In genomic region chr10:102691701-102692100, GRCh38 we compare ENCODE assay signal across 12 cellular contexts.
"Had no signal": no experiment of that assay in that cellular context is flagged by ENCODE, and none has a peak within 500 bp of the region (broad histone marks: within the 10 kb centered on the region; RNA-seq: fewer than 3 reads in every experiment).

No MANE protein-coding gene starts in this region.

- H3K4me1 Mint-ChIP-seq: naive thymus-derived CD8-positive, alpha-beta T cell; stimulated activated naive B cell treated with anti-CD40 and anti-IgM and Interleukin-4, amounts not matched to agents 10 μg/mL and 1 μg/mL and 100 μg/mL, for 72 hours had no signal

- ATAC-seq: left colon; naive thymus-derived CD8-positive, alpha-beta T cell; pancreas; stimulated activated naive B cell treated with anti-CD40 and anti-IgM and Interleukin-4, amounts not matched to agents 10 μg/mL and 1 μg/mL and 100 μg/mL, for 72 hours had no signal

- H3K27me3 ChIP-seq: ascending aorta, esophagus squamous epithelium, pancreas, thyroid gland had no signal

- H3K4me1 ChIP-seq: ascending aorta, pancreas had no signal

- DNase-seq: activated CD4-positive, alpha-beta T cell treated with anti-CD3 and anti-CD28 coated beads, Interleukin-2, amount 50 U/mL, for 1 hour; activated CD8-positive, alpha-beta memory T cell treated with anti-CD3 and anti-CD28 coated beads for 24 hours; activated naive CD4-positive, alpha-beta T cell treated with Interleukin-2 at 50 U/mL for 16 hours; esophagus squamous epithelium; left colon; naive thymus-derived CD8-positive, alpha-beta T cell; pancreas; stimulated activated CD4-positive, alpha-beta T cell treated with anti-CD3 and anti-CD28 coated beads, Interleukin-2, amount 100 ng/mL, for 48 hours; stimulated activated naive B cell treated with anti-CD40 and anti-IgM and Interleukin-4, amounts not matched to agents 10 μg/mL and 1 μg/mL and 100 μg/mL, for 72 hours; thyroid gland had no signal

- H3K36me3 ChIP-seq: pancreas, thyroid gland had no signal

- H3K4me3 ChIP-seq: ascending aorta, esophagus squamous epithelium, pancreas, thyroid gland had no signal

- H3K4me3 Mint-ChIP-seq: activated T-helper 1 cell treated with anti-CD3 and anti-CD28 coated beads, Interleukin-12 subunit alpha, Interleukin-12 subunit beta, Interleukin-2, Interleukin-4 antibody, amounts not matched to agents 30 ng/mL and 10 ng/mL and 1 ng/mL, durations not matched to agents 14 hours and 24 hours and 36 hours; naive thymus-derived CD8-positive, alpha-beta T cell; stimulated activated naive B cell treated with anti-CD40 and anti-IgM and Interleukin-4, amounts not matched to agents 10 μg/mL and 1 μg/mL and 100 μg/mL, for 72 hours had no signal

- H3K9me3 Mint-ChIP-seq: activated T-helper 1 cell treated with anti-CD3 and anti-CD28 coated beads, Interleukin-12 subunit alpha, Interleukin-12 subunit beta, Interleukin-2, Interleukin-4 antibody, amounts not matched to agents 30 ng/mL and 10 ng/mL and 1 ng/mL, durations not matched to agents 14 hours and 24 hours and 36 hours; naive thymus-derived CD8-positive, alpha-beta T cell; stimulated activated naive B cell treated with anti-CD40 and anti-IgM and Interleukin-4, amounts not matched to agents 10 μg/mL and 1 μg/mL and 100 μg/mL, for 72 hours had no signal

- H3K9me3 ChIP-seq: ascending aorta, esophagus squamous epithelium, pancreas, thyroid gland had no signal

- H3K27ac Mint-ChIP-seq: activated T-helper 1 cell treated with anti-CD3 and anti-CD28 coated beads, Interleukin-12 subunit alpha, Interleukin-12 subunit beta, Interleukin-2, Interleukin-4 antibody, amounts not matched to agents 30 ng/mL and 10 ng/mL and 1 ng/mL, durations not matched to agents 14 hours and 24 hours and 36 hours; naive thymus-derived CD8-positive, alpha-beta T cell; stimulated activated naive B cell treated with anti-CD40 and anti-IgM and Interleukin-4, amounts not matched to agents 10 μg/mL and 1 μg/mL and 100 μg/mL, for 72 hours had no signal

- H3K27ac ChIP-seq: ascending aorta, pancreas, thyroid gland had no signal

- H3K27me3 Mint-ChIP-seq: naive thymus-derived CD8-positive, alpha-beta T cell; stimulated activated naive B cell treated with anti-CD40 and anti-IgM and Interleukin-4, amounts not matched to agents 10 μg/mL and 1 μg/mL and 100 μg/mL, for 72 hours had no signal
